In genomic region chr2:227796781-227797167, GRCh38 we compare ENCODE assay signal across 14 cellular contexts. TPM values are rescaled to one million over a fixed set of nuclear protein-coding genes. Genes with fewer than 3 reads are reported as not detected.
"Had no signal": no experiment of that assay in that cellular context is flagged by ENCODE, and none has a peak within 500 bp of the region (broad histone marks: within the 10 kb centered on the region; RNA-seq: fewer than 3 reads in every experiment).

No MANE protein-coding gene starts in this region.

RNA-seq across cellular contexts. Expression of gene CCL20, which starts 16.9 kb away (rescaled TPM):
- total RNA-seq: activated B cell treated with CpG ODN at 0.5 μM for 24 hours, astrocyte, M059J, OCI-LY7, Right ventricle myocardium superior had no signal
- polyA plus RNA-seq: K562 had no signal

RNA-seq across cellular contexts. Expression of gene SCYGR8, which starts 51.1 kb away (rescaled TPM):
- total RNA-seq: activated B cell treated with CpG ODN at 0.5 μM for 24 hours; activated CD4-positive, alpha-beta memory T cell treated with anti-CD3 and anti-CD28 coated beads for 36 hours; activated naive CD4-positive, alpha-beta T cell treated with anti-CD3 and anti-CD28 coated beads for 36 hours; activated naive CD4-positive, alpha-beta T cell treated with anti-CD3 and anti-CD28 coated beads, Interleukin-2, amount 50 U/mL, for 72 hours; activated T-cell treated with anti-CD3 and anti-CD28 coated beads, Interleukin-2, amount 50 U/mL, for 4 hours; activated T-helper 1 cell treated with anti-CD3 and anti-CD28 coated beads, Interleukin-12 subunit alpha, Interleukin-12 subunit beta, Interleukin-2, Interleukin-4 antibody, amounts not matched to agents 30 ng/mL and 10 ng/mL and 1 ng/mL, durations not matched to agents 14 hours and 24 hours and 36 hours; adrenal gland; astrocyte; body of pancreas; breast epithelium; K562; M059J; OCI-LY7; Right ventricle myocardium superior had no signal
- polyA plus RNA-seq: adrenal gland, K562 had no signal
